ENCODE assay signal across 27 cellular contexts in genomic region chr17:61011269-61011668, GRCh38.
"Had no signal": no experiment of that assay in that cellular context is flagged by ENCODE, and none has a peak within 500 bp of the region (broad histone marks: within the 10 kb centered on the region; RNA-seq: fewer than 3 reads in every experiment).

No MANE protein-coding gene starts in this region.

- H3K36me3 Mint-ChIP-seq: naive B cell, natural killer cell, neural progenitor cell, type B pancreatic cell had no signal

- DNase-seq: hypothalamus; immature natural killer cell; kidney; left colon; left lung; lower lobe of right lung; mammary epithelial cell; mesenchymal stem cell; naive B cell; natural killer cell; nephron progenitor cell; occipital lobe; psoas muscle; spleen; stimulated activated CD4-positive, alpha-beta T cell treated with anti-CD3 and anti-CD28 coated beads, Interleukin-4, amount 100 ng/mL, for 24 hours; stimulated activated naive CD4-positive, alpha-beta T cell treated with Interleukin-2 at 50 U/mL for 16 hours; stimulated activated naive CD8-positive, alpha-beta T cell treated with anti-CD3 and anti-CD28 coated beads, Interleukin-15, amount 100 ng/mL, for 72 hours; substantia nigra; uterus had no signal

- H3K4me1 Mint-ChIP-seq: immature natural killer cell; stimulated activated naive CD8-positive, alpha-beta T cell treated with anti-CD3 and anti-CD28 coated beads, Interleukin-15, amount 100 ng/mL, for 72 hours had no signal

- H3K27ac ChIP-seq: neural progenitor cell, neutrophil, parathyroid adenoma, psoas muscle, skin epidermis, spleen, tibial nerve had no signal

- H3K9me3 Mint-ChIP-seq: immature natural killer cell; naive B cell; natural killer cell; nephron progenitor cell; neural progenitor cell; stimulated activated memory B cell treated with anti-CD40 and anti-IgM and Interleukin-4, amounts not matched to agents 10 μg/mL and 1 μg/mL and 100 μg/mL, for 72 hours; stimulated activated naive CD8-positive, alpha-beta T cell treated with anti-CD3 and anti-CD28 coated beads, Interleukin-15, amount 100 ng/mL, for 72 hours; type B pancreatic cell had no signal

- H2AFZ ChIP-seq: neural progenitor cell, parathyroid adenoma had no signal

- H3K4me3 ChIP-seq: left lung, lower lobe of right lung, neural progenitor cell, psoas muscle, skin epidermis, spleen, tibial nerve, uterus had no signal

- H3K9me3 ChIP-seq: left lung, lower lobe of right lung, neutrophil, psoas muscle, spleen, tibial nerve, uterus had no signal

- H3K79me2 ChIP-seq: parathyroid adenoma had no signal

- H3K36me3 ChIP-seq: left lung, lower lobe of right lung, neural progenitor cell, tibial nerve, uterus had no signal

- H3K9ac ChIP-seq: neural progenitor cell, parathyroid adenoma had no signal

- H3K4me2 ChIP-seq: neural progenitor cell had no signal

- ATAC-seq: left colon; left lung; lower lobe of right lung; natural killer cell; psoas muscle; sciatic nerve; stimulated activated memory B cell treated with anti-CD40 and anti-IgM and Interleukin-4, amounts not matched to agents 10 μg/mL and 1 μg/mL and 100 μg/mL, for 72 hours; stimulated activated naive CD8-positive, alpha-beta T cell treated with anti-CD3 and anti-CD28 coated beads, Interleukin-15, amount 100 ng/mL, for 72 hours had no signal

- H3K27me3 ChIP-seq: left lung, neural progenitor cell, neutrophil, spleen, tibial nerve, uterus had no signal

- H3K4me3 Mint-ChIP-seq: immature natural killer cell; naive B cell; natural killer cell; nephron progenitor cell; neural progenitor cell; stimulated activated memory B cell treated with anti-CD40 and anti-IgM and Interleukin-4, amounts not matched to agents 10 μg/mL and 1 μg/mL and 100 μg/mL, for 72 hours; stimulated activated naive CD8-positive, alpha-beta T cell treated with anti-CD3 and anti-CD28 coated beads, Interleukin-15, amount 100 ng/mL, for 72 hours; type B pancreatic cell had no signal

- H3K27ac Mint-ChIP-seq: immature natural killer cell; naive B cell; natural killer cell; nephron progenitor cell; neural progenitor cell; stimulated activated memory B cell treated with anti-CD40 and anti-IgM and Interleukin-4, amounts not matched to agents 10 μg/mL and 1 μg/mL and 100 μg/mL, for 72 hours; stimulated activated naive CD8-positive, alpha-beta T cell treated with anti-CD3 and anti-CD28 coated beads, Interleukin-15, amount 100 ng/mL, for 72 hours; type B pancreatic cell had no signal

- H3K4me1 ChIP-seq: parathyroid adenoma, psoas muscle, spleen, uterus had no signal

- H3K27me3 Mint-ChIP-seq: naive B cell; stimulated activated memory B cell treated with anti-CD40 and anti-IgM and Interleukin-4, amounts not matched to agents 10 μg/mL and 1 μg/mL and 100 μg/mL, for 72 hours; stimulated activated naive CD8-positive, alpha-beta T cell treated with anti-CD3 and anti-CD28 coated beads, Interleukin-15, amount 100 ng/mL, for 72 hours; type B pancreatic cell had no signal
